ENCODE assay signal across 9 cellular contexts in genomic region chrX:37350034-37350365, GRCh38. TPM values are rescaled to one million over a fixed set of nuclear protein-coding genes. Genes with fewer than 3 reads are reported as not detected.
DNase-seq lines count a peak whose midpoint lies in the region; ATAC-seq lines count a peak whose summit lies in the region.
"Had no signal": no experiment of that assay in that cellular context is flagged by ENCODE, and none has a peak within 500 bp of the region (broad histone marks: within the 10 kb centered on the region; RNA-seq: fewer than 3 reads in every experiment).

No MANE protein-coding gene starts in this region.

- H3K4me1 ChIP-seq in endocrine pancreas (ENCODE audit: control insufficient read depth, insufficient read depth, low read length) (no peaks in the 10 kb centered on the region), mucosa of rectum (ENCODE audit: control insufficient read depth in 2 of 2, insufficient read depth in 2 of 2, low read length in 2 of 2) (no peaks in the 10 kb centered on the region)

- H3K36me3 ChIP-seq in endocrine pancreas (ENCODE audit: control insufficient read depth, insufficient read depth, low read length) (no peaks in the 10 kb centered on the region), mucosa of rectum (ENCODE audit: control insufficient read depth in 2 of 2, insufficient read depth in 2 of 2, low read length in 2 of 2) (no peaks in the 10 kb centered on the region)

- H3K27me3 ChIP-seq in endocrine pancreas (ENCODE audit: control insufficient read depth, insufficient read depth, low read length) (no peaks in the 10 kb centered on the region), mucosa of rectum (ENCODE audit: control insufficient read depth in 2 of 2, insufficient read depth in 2 of 2, low read length in 2 of 2) (peaks cover 0 to 3% of the 10 kb centered on the region in 2 donors)

- peaks cover 7% of the 10 kb centered on the region for H3K4me1 Mint-ChIP-seq in activated CD4-positive, alpha-beta memory T cell treated with anti-CD3 and anti-CD28 coated beads for 36 hours (ENCODE audit: low read depth)

- H3K9me3 Mint-ChIP-seq in activated CD4-positive, alpha-beta memory T cell treated with anti-CD3 and anti-CD28 coated beads for 36 hours, result no peaks in the 10 kb centered on the region

- peak; percentile 16 for DNase-seq in A172 (ENCODE audit: low spot score)
- peak; percentile 51 for DNase-seq in M059J (ENCODE audit: low read depth)
- DNase-seq in NCI-H2107 treated with DMSO at 0.1 percent for 48 hours (lab: John Stamatoyannopoulos, UW; ENCODE audit: unreplicated experiment), result no peak
- DNase-seq in activated CD4-positive, alpha-beta memory T cell treated with anti-CD3 and anti-CD28 coated beads for 36 hours, result no peak

- H3K36me3 Mint-ChIP-seq in activated CD4-positive, alpha-beta memory T cell treated with anti-CD3 and anti-CD28 coated beads for 36 hours, result no peaks in the 10 kb centered on the region

- H3K27me3 Mint-ChIP-seq in activated CD4-positive, alpha-beta memory T cell treated with anti-CD3 and anti-CD28 coated beads for 36 hours, result peaks cover 19% of the 10 kb centered on the region

- H3K4me3 ChIP-seq in endocrine pancreas (ENCODE audit: control insufficient read depth, insufficient read depth, low read length), result peak overlapping the region; percentile 93
- peak overlapping the region; percentile 58 to 79 for H3K4me3 ChIP-seq in mucosa of rectum (ENCODE audit: low read length in 2 of 2)

- CTCF ChIA-PET in activated CD4-positive, alpha-beta memory T cell treated with anti-CD3 and anti-CD28 coated beads for 36 hours (lab: Charles Lee), result no interaction called here

- no peak overlapping the region for H3K4me3 Mint-ChIP-seq in activated CD4-positive, alpha-beta memory T cell treated with anti-CD3 and anti-CD28 coated beads for 36 hours

- POLR2A ChIA-PET in activated CD4-positive, alpha-beta memory T cell treated with anti-CD3 and anti-CD28 coated beads for 36 hours (lab: Charles Lee), result no interaction called here

- H3K9me3 ChIP-seq in endocrine pancreas (ENCODE audit: control insufficient read depth, low read length) (no peaks in the 10 kb centered on the region), mucosa of rectum (ENCODE audit: control insufficient read depth in 2 of 2, low read length in 2 of 2) (no peaks in the 10 kb centered on the region)

- peak overlapping the region; percentile 19 for H3K9ac ChIP-seq in endocrine pancreas (ENCODE audit: control insufficient read depth, insufficient read depth, low read length)
- H3K9ac ChIP-seq in mucosa of rectum (ENCODE audit: low read depth in 1 of 2, low read length in 2 of 2), result peak overlapping the region in 1 of 2 donors; percentile 57

- no peak overlapping the region for H3K27ac Mint-ChIP-seq in activated CD4-positive, alpha-beta memory T cell treated with anti-CD3 and anti-CD28 coated beads for 36 hours

- peak overlapping the region; percentile 56 to 73 for H3K27ac ChIP-seq in mucosa of rectum (ENCODE audit: low read depth in 2 of 2, low read length in 2 of 2)

- no peak for ATAC-seq in GM21723 (IDR thresholded peaks at IDR 0.05; ENCODE audit: unreplicated experiment)
- no peak for ATAC-seq in HG03196 (IDR thresholded peaks at IDR 0.05; ENCODE audit: unreplicated experiment)

- intact Hi-C loops in activated CD4-positive, alpha-beta memory T cell treated with anti-CD3 and anti-CD28 coated beads for 36 hours (cut with micrococcal nuclease), result no loop called here

RNA-seq across cellular contexts. Expression of gene PRRG1, which starts 0.8 kb away (rescaled TPM):
- total RNA-seq in A172 (2014; rRNA removed; shearing (Covaris generic)), result 16.9 and 18.0 TPM in 2 replicates
- total RNA-seq in M059J (2014; rRNA removed; shearing (Covaris generic)), result 14.9 and 18.4 TPM in 2 replicates
- not detected for total RNA-seq in activated CD4-positive, alpha-beta memory T cell treated with anti-CD3 and anti-CD28 coated beads for 36 hours
- total RNA-seq: T-helper 1 cell treated with Interleukin-12 subunit alpha and Interleukin-12 subunit beta and Interleukin-4 antibody, amounts not matched to agents 30 ng/mL and 1 ng/mL, for 36 hours had no signal

Comparison
In these comparisons a context has a peak if more than half of its experiments do, and no peak if none do; other contexts are left out.
1. DNase-seq: peak in A172 (single experiment) and M059J (single experiment); none in NCI-H2107 treated with DMSO at 0.1 percent for 48 hours (single experiment) and activated CD4-positive, alpha-beta memory T cell treated with anti-CD3 and anti-CD28 coated beads for 36 hours (single experiment).
2. RNA of gene PRRG1, which starts 0.8 kb away (total RNA-seq): 14.9 to 18.4 TPM in M059J and 16.9 to 18.0 TPM in A172; not detected in activated CD4-positive, alpha-beta memory T cell treated with anti-CD3 and anti-CD28 coated beads for 36 hours; every median in the first group is over 10 times any median in the second.